In the genomic region with DNA sequence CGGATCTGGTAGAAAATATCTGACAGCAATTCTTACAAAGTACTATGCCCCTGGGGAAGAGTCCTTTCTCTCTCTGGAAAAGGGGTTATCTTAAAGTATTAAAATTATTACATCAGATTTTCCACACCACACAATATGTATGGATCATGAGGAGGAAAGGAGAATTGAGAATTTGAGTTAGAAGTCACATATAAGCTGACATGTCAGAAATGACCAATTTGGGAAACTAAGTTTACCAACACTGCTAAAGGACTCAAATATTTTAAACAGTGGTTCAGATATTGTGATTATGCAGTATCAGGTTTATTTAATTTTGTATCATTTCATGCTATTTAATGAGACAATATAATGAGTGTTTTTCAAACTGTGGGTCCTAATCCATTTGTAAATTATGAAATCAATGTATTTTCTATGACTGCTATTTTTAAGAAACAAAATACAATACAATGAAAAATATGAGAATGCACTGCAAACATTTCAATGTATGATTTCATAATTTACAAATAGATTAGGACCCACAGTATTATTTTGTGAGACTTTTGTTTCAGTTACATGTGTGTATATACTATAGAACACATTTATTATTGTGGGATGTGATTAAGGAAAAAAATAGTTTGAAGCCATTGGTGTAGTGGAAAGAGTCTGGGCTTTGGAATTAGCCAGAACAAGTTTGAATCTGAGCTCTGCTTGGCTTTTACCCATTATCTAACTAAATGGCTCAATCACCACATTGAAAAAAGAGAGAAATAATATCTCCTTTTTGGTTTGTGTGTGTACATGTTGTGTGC, we compare ENCODE assay signal across 1 cellular context.
A peak's percentile ranks its signal among the peaks of the same experiment; 100 is the strongest.
TF ChIP-seq lines count a peak whose summit lies in the region.

No MANE protein-coding gene starts in this region.

TF ChIP-seq in K562, 482 proteins besides CTCF, POLR2A, EP300 and RAD21:
- TF ChIP-seq, protein P1, sequence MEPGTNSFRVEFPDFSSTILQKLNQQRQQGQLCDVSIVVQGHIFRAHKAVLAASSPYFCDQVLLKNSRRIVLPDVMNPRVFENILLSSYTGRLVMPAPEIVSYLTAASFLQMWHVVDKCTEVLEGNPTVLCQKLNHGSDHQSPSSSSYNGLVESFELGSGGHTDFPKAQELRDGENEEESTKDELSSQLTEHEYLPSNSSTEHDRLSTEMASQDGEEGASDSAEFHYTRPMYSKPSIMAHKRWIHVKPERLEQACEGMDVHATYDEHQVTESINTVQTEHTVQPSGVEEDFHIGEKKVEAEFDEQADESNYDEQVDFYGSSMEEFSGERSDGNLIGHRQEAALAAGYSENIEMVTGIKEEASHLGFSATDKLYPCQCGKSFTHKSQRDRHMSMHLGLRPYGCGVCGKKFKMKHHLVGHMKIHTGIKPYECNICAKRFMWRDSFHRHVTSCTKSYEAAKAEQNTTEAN (CRISPR knock-in tag; IDR thresholded peaks at IDR 0.05): no peak
- TF ChIP-seq CBX2 (IDR thresholded peaks at IDR 0.05; ENCODE audit: insufficient read depth, low read length, poor library complexity, severe bottlenecking) (peak; percentile 84), ZNF274 (IDR thresholded peaks at IDR 0.05; ENCODE audit: borderline replicate concordance, low read depth, low read length) (no peak), CBX8 (IDR thresholded peaks at IDR 0.05; ENCODE audit: borderline replicate concordance, extremely low read depth, low read depth, low read length, poor library complexity, severe bottlenecking) (peak; percentile 38)
- TF ChIP-seq, protein P2, sequence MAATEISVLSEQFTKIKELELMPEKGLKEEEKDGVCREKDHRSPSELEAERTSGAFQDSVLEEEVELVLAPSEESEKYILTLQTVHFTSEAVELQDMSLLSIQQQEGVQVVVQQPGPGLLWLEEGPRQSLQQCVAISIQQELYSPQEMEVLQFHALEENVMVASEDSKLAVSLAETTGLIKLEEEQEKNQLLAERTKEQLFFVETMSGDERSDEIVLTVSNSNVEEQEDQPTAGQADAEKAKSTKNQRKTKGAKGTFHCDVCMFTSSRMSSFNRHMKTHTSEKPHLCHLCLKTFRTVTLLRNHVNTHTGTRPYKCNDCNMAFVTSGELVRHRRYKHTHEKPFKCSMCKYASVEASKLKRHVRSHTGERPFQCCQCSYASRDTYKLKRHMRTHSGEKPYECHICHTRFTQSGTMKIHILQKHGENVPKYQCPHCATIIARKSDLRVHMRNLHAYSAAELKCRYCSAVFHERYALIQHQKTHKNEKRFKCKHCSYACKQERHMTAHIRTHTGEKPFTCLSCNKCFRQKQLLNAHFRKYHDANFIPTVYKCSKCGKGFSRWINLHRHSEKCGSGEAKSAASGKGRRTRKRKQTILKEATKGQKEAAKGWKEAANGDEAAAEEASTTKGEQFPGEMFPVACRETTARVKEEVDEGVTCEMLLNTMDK (IDR thresholded peaks at IDR 0.05; ENCODE audit: borderline replicate concordance, insufficient read depth, low read depth, low read length, poor library complexity, severe bottlenecking): no peak
